In genomic region chr4:4575284-4576211, GRCh38 we compare ENCODE assay signal across 8 cellular contexts. TPM values are rescaled to one million over a fixed set of nuclear protein-coding genes. Genes with fewer than 3 reads are reported as not detected.
A peak's percentile ranks its signal among the peaks of the same experiment; 100 is the strongest.
DNase-seq lines count a peak whose midpoint lies in the region; ATAC-seq and TF ChIP-seq lines count a peak whose summit lies in the region.

No MANE protein-coding gene starts in this region.

- H3K4me1 ChIP-seq in Panc1 (ENCODE audit: control insufficient read depth, insufficient read depth, low read length) (no peaks in the 10 kb centered on the region), transverse colon (peaks cover 0 to 10% (median 0%) of the 10 kb centered on the region in 4 donors)

- H3K4me3 ChIP-seq in Panc1 (ENCODE audit: low read depth in 2 of 2, low read length in 2 of 2) (peak overlapping the region; percentile 54 to 65), transverse colon (peak overlapping the region; percentile 60 to 83 (median 72))

- POLR2A ChIA-PET in Panc1 (lab: Charles Lee) = interaction anchor here (0.7 kb wide), 1 partner anchor 112 kb away, joined by 3 read pairs; no protein-coding TSS in a partner anchor

- BruUV-seq in Panc1 (replicated peaks; lab: Mats Ljungman, UMichigan) = no TSS peak

- WGBS in transverse colon (ENCODE audit: low coverage in 1 of 2), 2 donors = 11 to 98% methylated on average over 6 to 58 of the region's 71 CpGs

- no peaks in the 10 kb centered on the region for H3K36me3 ChIP-seq in Panc1 (ENCODE audit: control insufficient read depth, insufficient read depth, low read length)
- no peaks in the 10 kb centered on the region for H3K36me3 ChIP-seq in transverse colon

- no peaks in the 10 kb centered on the region for H3K9me3 ChIP-seq in Panc1 (ENCODE audit: control insufficient read depth, insufficient read depth, low read depth, low read length)
- no peaks in the 10 kb centered on the region for H3K9me3 ChIP-seq in transverse colon

- DNase-seq in DMS 273 (lab: John Stamatoyannopoulos, UW; ENCODE audit: unreplicated experiment) (peak; percentile 73), DMS 273 treated with DMSO at 0.1 percent for 48 hours (lab: John Stamatoyannopoulos, UW) (no peak), Panc1 (ENCODE audit: low read depth, low spot score) (no peak), Right ventricle myocardium superior (peak; percentile 82), pons (ENCODE audit: low spot score) (peak; percentile 34), transverse colon (peak; percentile 74)
- DNase-seq in activated naive CD4-positive, alpha-beta T cell treated with anti-CD3 and anti-CD28 coated beads, Interleukin-2, amount 50 U/mL, for 16 hours = peak; percentile 71

- intact Hi-C loops in Panc1 (cut with micrococcal nuclease; ENCODE audit: unreplicated experiment) = no loop called here
- intact Hi-C loops in Right ventricle myocardium superior (cut with DNase I) = no loop called here
- intact Hi-C loops in transverse colon (cut with DNase I; ENCODE audit: low total_unique reads) = no loop called here

- TF ChIP-seq EP300 in transverse colon (IDR thresholded peaks at IDR 0.05; ENCODE audit: low read depth) = no peak

- H3K27me3 ChIP-seq in Panc1 (ENCODE audit: control insufficient read depth, insufficient read depth, low read length) (no peaks in the 10 kb centered on the region), transverse colon (no peaks in the 10 kb centered on the region)

- TF ChIP-seq CTCF in Panc1 (IDR thresholded peaks at IDR 0.05) (peak; percentile 46), transverse colon (IDR thresholded peaks at IDR 0.05) (peak; percentile 36 to 74 (median 58))

- CTCF ChIA-PET in Panc1 (lab: Charles Lee) = interaction anchor here (0.7 kb wide), 1 partner anchor 68 kb away, joined by 3 read pairs; no protein-coding TSS in a partner anchor

- TF ChIP-seq POLR2A in transverse colon (IDR thresholded peaks at IDR 0.05) = no peak

- in situ Hi-C loops in Panc1 (cut with HindIII; ENCODE audit: low pct_unique_long_range_greater_than_20kb, low sequenced_read_pairs) = no loop called here
- in situ Hi-C loops in transverse colon (cut with MboI; ENCODE audit: low pct_ligation_motif_present in 1 of 4, low pct_unique_long_range_greater_than_20kb in 1 of 4, low sequenced_read_pairs in 3 of 4) = no loop called here

- ATAC-seq in HG02970 (IDR thresholded peaks at IDR 0.05; ENCODE audit: low FRiP score, unreplicated experiment) (peak; percentile 89), Panc1 (peak; percentile 94), Right ventricle myocardium superior (ENCODE audit: poor library complexity) (peak; percentile 96)

- peak overlapping the region; percentile 70 for H3K27ac ChIP-seq in Panc1 (ENCODE audit: low read length)
- H3K27ac ChIP-seq in transverse colon = peak overlapping the region; percentile 24 to 79 (median 74)

RNA-seq across cellular contexts. Expression of gene STX18, which starts 33.7 kb away (rescaled TPM):
- total RNA-seq in Panc1 (2021; ENCODE audit: unreplicated experiment) = 15.0 TPM
- polyA plus RNA-seq in Panc1 (2012; ENCODE audit: insufficient read length) = 10.8 TPM
- 16.0 TPM for total RNA-seq in Right ventricle myocardium superior
- 10 to 100 TPM in 3 of 4 donors, 1 to 10 TPM in 1; 9.2 to 56.9 (median 42.1) TPM for total RNA-seq in transverse colon

Comparison
In these comparisons a context has a peak if more than half of its experiments do, and no peak if none do; other contexts are left out.
1. DNase-seq: peak in DMS 273 (single experiment), activated naive CD4-positive, alpha-beta T cell treated with anti-CD3 and anti-CD28 coated beads, Interleukin-2, amount 50 U/mL, for 16 hours (single experiment), Right ventricle myocardium superior (single experiment), pons (single experiment) and transverse colon (single experiment); none in DMS 273 treated with DMSO at 0.1 percent for 48 hours (single experiment) and Panc1 (single experiment).
2. Peak in every context shown above with its lines, with median percentiles within 50 percentile points of each other: ATAC-seq.